Comparison of ENCODE assay signal across 29 cellular contexts in the genomic region with DNA sequence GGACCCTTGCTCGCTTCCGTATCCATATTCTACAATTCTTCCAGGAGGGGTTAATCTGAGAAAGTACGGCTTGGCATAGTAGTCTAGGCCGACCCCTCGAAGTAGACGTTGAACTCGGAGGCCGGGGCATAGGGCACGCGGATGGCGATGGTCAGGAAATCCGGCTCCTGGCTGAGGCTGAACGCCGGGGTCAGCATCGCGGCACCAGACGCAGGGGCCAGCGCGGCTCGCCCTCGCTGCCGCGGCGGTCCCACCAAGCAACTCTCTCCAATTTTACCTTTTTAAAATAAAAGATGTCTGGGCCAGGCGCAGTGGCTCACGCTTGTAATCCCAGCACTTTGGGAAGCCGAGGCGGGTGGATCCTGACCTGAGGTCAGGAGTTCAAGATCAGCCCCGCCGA.
"Had no signal": no experiment of that assay in that cellular context is flagged by ENCODE, and none has a peak within 500 bp of the region (broad histone marks: within the 10 kb centered on the region; RNA-seq: fewer than 3 reads in every experiment).

No MANE protein-coding gene starts in this region.

- H3K4me3 Mint-ChIP-seq: stimulated activated effector memory CD8-positive, alpha-beta T cell treated with anti-CD3 and anti-CD28 coated beads, Interleukin-12 subunit alpha, Interleukin-12 subunit beta, amount 100 ng/mL, for 72 hours; stimulated activated memory B cell treated with anti-CD40 and anti-IgM and Interleukin-4, amounts not matched to agents 10 μg/mL and 1 μg/mL and 100 μg/mL, for 72 hours; stimulated activated naive B cell treated with anti-CD40 and anti-IgM and Interleukin-4, amounts not matched to agents 10 μg/mL and 1 μg/mL and 100 μg/mL, for 72 hours; stimulated activated naive CD8-positive, alpha-beta T cell treated with anti-CD3 and anti-CD28 coated beads, Interleukin-15, amount 100 ng/mL, for 72 hours; stimulated activated naive CD8-positive, alpha-beta T cell treated with anti-CD3 and anti-CD28 coated beads, Interleukin-15, Interleukin-2, amounts not matched to agents 100 ng/mL and 50 ng/mL, for 24 hours; type B pancreatic cell had no signal

- H3K4me3 ChIP-seq: stomach, suprapubic skin, testis, thoracic aorta, thyroid gland, tibial artery, tibial nerve, transverse colon, upper lobe of left lung, upper lobe of right lung, uterus, vagina had no signal

- H3K9me3 Mint-ChIP-seq: stimulated activated effector memory CD8-positive, alpha-beta T cell treated with anti-CD3 and anti-CD28 coated beads, Interleukin-12 subunit alpha, Interleukin-12 subunit beta, amount 100 ng/mL, for 72 hours; stimulated activated memory B cell treated with anti-CD40 and anti-IgM and Interleukin-4, amounts not matched to agents 10 μg/mL and 1 μg/mL and 100 μg/mL, for 72 hours; stimulated activated naive B cell treated with anti-CD40 and anti-IgM and Interleukin-4, amounts not matched to agents 10 μg/mL and 1 μg/mL and 100 μg/mL, for 72 hours; stimulated activated naive CD8-positive, alpha-beta T cell treated with anti-CD3 and anti-CD28 coated beads, Interleukin-15, amount 100 ng/mL, for 72 hours; stimulated activated naive CD8-positive, alpha-beta T cell treated with anti-CD3 and anti-CD28 coated beads, Interleukin-15, Interleukin-2, amounts not matched to agents 100 ng/mL and 50 ng/mL, for 24 hours; type B pancreatic cell had no signal

- ATAC-seq: stimulated activated effector memory CD8-positive, alpha-beta T cell treated with anti-CD3 and anti-CD28 coated beads, Interleukin-12 subunit alpha, Interleukin-12 subunit beta, amount 100 ng/mL, for 72 hours; stimulated activated memory B cell treated with anti-CD40 and anti-IgM and Interleukin-4, amounts not matched to agents 10 μg/mL and 1 μg/mL and 100 μg/mL, for 72 hours; stimulated activated naive B cell treated with anti-CD40 and anti-IgM and Interleukin-4, amounts not matched to agents 10 μg/mL and 1 μg/mL and 100 μg/mL, for 72 hours; stimulated activated naive CD8-positive, alpha-beta T cell treated with anti-CD3 and anti-CD28 coated beads, Interleukin-15, amount 100 ng/mL, for 72 hours; stimulated activated naive CD8-positive, alpha-beta T cell treated with anti-CD3 and anti-CD28 coated beads, Interleukin-15, Interleukin-2, amounts not matched to agents 100 U/mL and 50 U/mL, for 24 hours; upper lobe of right lung had no signal

- H3K27me3 Mint-ChIP-seq: stimulated activated memory B cell treated with anti-CD40 and anti-IgM and Interleukin-4, amounts not matched to agents 10 μg/mL and 1 μg/mL and 100 μg/mL, for 72 hours; stimulated activated naive B cell treated with anti-CD40 and anti-IgM and Interleukin-4, amounts not matched to agents 10 μg/mL and 1 μg/mL and 100 μg/mL, for 72 hours; stimulated activated naive CD8-positive, alpha-beta T cell treated with anti-CD3 and anti-CD28 coated beads, Interleukin-15, amount 100 ng/mL, for 72 hours; type B pancreatic cell had no signal

- H3K9me3 ChIP-seq: stomach, suprapubic skin, testis, thoracic aorta, thyroid gland, tibial artery, tibial nerve, transverse colon, upper lobe of left lung, upper lobe of right lung, uterus, vagina had no signal

- H3K27ac ChIP-seq: stomach, suprapubic skin, testis, thoracic aorta, thyroid gland, tibial artery, tibial nerve, transverse colon, upper lobe of left lung, upper lobe of right lung, uterus, vagina had no signal

- DNase-seq: stimulated activated CD4-positive, alpha-beta T cell treated with anti-CD3 and anti-CD28 coated beads, Interleukin-2, amount 100 ng/mL, for 48 hours; stimulated activated CD4-positive, alpha-beta T cell treated with anti-CD3 and anti-CD28 coated beads, Interleukin-4, amount 100 ng/mL, for 1 hour; stimulated activated CD4-positive, alpha-beta T cell treated with anti-CD3 and anti-CD28 coated beads, Interleukin-4, amount 100 ng/mL, for 24 hours; stimulated activated CD4-positive, alpha-beta T cell treated with anti-CD3 and anti-CD28 coated beads, Interleukin-4, amount 100 ng/mL, for 4 hours; stimulated activated CD8-positive, alpha-beta memory T cell treated with anti-CD3 and anti-CD28 coated beads, Interleukin-4, amount 100 ng/mL, for 48 hours; stimulated activated naive B cell treated with anti-CD40 and anti-IgM and Interleukin-4, amounts not matched to agents 10 μg/mL and 1 μg/mL and 100 μg/mL, for 72 hours; stimulated activated naive CD4-positive, alpha-beta T cell; stimulated activated naive CD4-positive, alpha-beta T cell treated with Interleukin-2 at 50 U/mL for 16 hours; stimulated activated naive CD8-positive, alpha-beta T cell treated with anti-CD3 and anti-CD28 coated beads, Interleukin-15, amount 100 ng/mL, for 72 hours; stimulated activated naive CD8-positive, alpha-beta T cell treated with anti-CD3 and anti-CD28 coated beads, Interleukin-15, Interleukin-2, amounts not matched to agents 100 U/mL and 50 U/mL, for 24 hours; stomach; substantia nigra; testis; thyroid gland; tibial artery; transverse colon; trophoblast cell; upper lobe of right lung; uterus had no signal

- H3K27me3 ChIP-seq: stomach, suprapubic skin, testis, thyroid gland, tibial artery, tibial nerve, transverse colon, upper lobe of left lung, upper lobe of right lung, uterus, vagina had no signal

- FAIRE-seq: urothelium cell line had no signal

- H3K4me1 ChIP-seq: testis, uterus, vagina had no signal

- H3K36me3 Mint-ChIP-seq: stimulated activated effector memory CD8-positive, alpha-beta T cell treated with anti-CD3 and anti-CD28 coated beads, Interleukin-12 subunit alpha, Interleukin-12 subunit beta, amount 100 ng/mL, for 72 hours had no signal

- H3K4me1 Mint-ChIP-seq: stimulated activated memory B cell treated with anti-CD40 and anti-IgM and Interleukin-4, amounts not matched to agents 10 μg/mL and 1 μg/mL and 100 μg/mL, for 72 hours; stimulated activated naive B cell treated with anti-CD40 and anti-IgM and Interleukin-4, amounts not matched to agents 10 μg/mL and 1 μg/mL and 100 μg/mL, for 72 hours had no signal

- H3K36me3 ChIP-seq: thoracic aorta, thyroid gland, transverse colon, upper lobe of right lung, uterus, vagina had no signal

- H3K27ac Mint-ChIP-seq: stimulated activated effector memory CD8-positive, alpha-beta T cell treated with anti-CD3 and anti-CD28 coated beads, Interleukin-12 subunit alpha, Interleukin-12 subunit beta, amount 100 ng/mL, for 72 hours; stimulated activated memory B cell treated with anti-CD40 and anti-IgM and Interleukin-4, amounts not matched to agents 10 μg/mL and 1 μg/mL and 100 μg/mL, for 72 hours; stimulated activated naive B cell treated with anti-CD40 and anti-IgM and Interleukin-4, amounts not matched to agents 10 μg/mL and 1 μg/mL and 100 μg/mL, for 72 hours; stimulated activated naive CD8-positive, alpha-beta T cell treated with anti-CD3 and anti-CD28 coated beads, Interleukin-15, amount 100 ng/mL, for 72 hours; stimulated activated naive CD8-positive, alpha-beta T cell treated with anti-CD3 and anti-CD28 coated beads, Interleukin-15, Interleukin-2, amounts not matched to agents 100 ng/mL and 50 ng/mL, for 24 hours; type B pancreatic cell had no signal
